11 cellular contexts compared by ENCODE assay signal in the genomic region with DNA sequence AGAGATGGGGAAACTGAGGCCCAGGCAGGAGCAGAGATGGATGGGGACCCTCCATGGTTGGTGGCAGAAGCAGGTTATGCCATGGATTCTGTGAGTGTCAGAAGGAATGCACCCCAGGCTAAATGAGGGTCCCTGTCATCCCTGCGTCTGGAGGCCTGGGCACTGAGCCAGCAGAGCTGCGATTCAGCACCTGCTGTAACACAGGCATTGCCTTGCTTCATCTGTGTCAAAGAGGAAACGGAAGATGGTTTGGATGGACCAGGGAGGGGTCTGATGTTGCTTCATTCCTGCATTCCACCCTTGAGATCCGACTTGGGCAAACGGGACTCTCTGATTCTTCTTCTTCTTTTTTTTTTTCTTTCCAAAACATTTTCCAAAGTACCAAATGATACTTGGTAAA. TPM values are rescaled to one million over a fixed set of nuclear protein-coding genes. Genes with fewer than 3 reads are reported as not detected.
DNase-seq lines count a peak whose midpoint lies in the region; ATAC-seq and TF ChIP-seq lines count a peak whose summit lies in the region.
"Had no signal": no experiment of that assay in that cellular context is flagged by ENCODE, and none has a peak within 500 bp of the region (broad histone marks: within the 10 kb centered on the region; RNA-seq: fewer than 3 reads in every experiment).

No MANE protein-coding gene starts in this region.

- H3K27ac Mint-ChIP-seq in stimulated activated effector memory CD8-positive, alpha-beta T cell treated with anti-CD3 and anti-CD28 coated beads, Interleukin-12 subunit alpha, Interleukin-12 subunit beta, amount 100 ng/mL, for 72 hours, result no peak overlapping the region
- H3K27ac Mint-ChIP-seq: activated T-helper 1 cell treated with anti-CD3 and anti-CD28 coated beads, Interleukin-12 subunit alpha, Interleukin-12 subunit beta, Interleukin-2, Interleukin-4 antibody, amounts not matched to agents 30 ng/mL and 10 ng/mL and 1 ng/mL, durations not matched to agents 14 hours and 24 hours and 36 hours; immature natural killer cell had no signal

- POLR2A ChIA-PET in PC-9 (lab: Charles Lee; ENCODE audit: unreplicated experiment), result no interaction called here

- intact Hi-C loops in Right ventricle myocardium inferior (cut with DNase I), result no loop called here
- intact Hi-C loops in PC-9 (cut with micrococcal nuclease; ENCODE audit: unreplicated experiment), result no loop called here
- intact Hi-C loops in Right ventricle myocardium superior (cut with DNase I), result no loop called here

- no peaks in the 10 kb centered on the region for H3K9me3 Mint-ChIP-seq in stimulated activated effector memory CD8-positive, alpha-beta T cell treated with anti-CD3 and anti-CD28 coated beads, Interleukin-12 subunit alpha, Interleukin-12 subunit beta, amount 100 ng/mL, for 72 hours
- H3K9me3 Mint-ChIP-seq: activated T-helper 1 cell treated with anti-CD3 and anti-CD28 coated beads, Interleukin-12 subunit alpha, Interleukin-12 subunit beta, Interleukin-2, Interleukin-4 antibody, amounts not matched to agents 30 ng/mL and 10 ng/mL and 1 ng/mL, durations not matched to agents 14 hours and 24 hours and 36 hours had no signal

- ATAC-seq in Right ventricle myocardium inferior, result peak; percentile 21
- ATAC-seq in Right ventricle myocardium superior (ENCODE audit: poor library complexity), result no peak
- no peak for ATAC-seq in stimulated activated effector memory CD8-positive, alpha-beta T cell treated with anti-CD3 and anti-CD28 coated beads, Interleukin-12 subunit alpha, Interleukin-12 subunit beta, amount 100 ng/mL, for 72 hours
- ATAC-seq in HG03521 (IDR thresholded peaks at IDR 0.05; ENCODE audit: unreplicated experiment), result no peak

- no peaks in the 10 kb centered on the region for H3K36me3 Mint-ChIP-seq in stimulated activated effector memory CD8-positive, alpha-beta T cell treated with anti-CD3 and anti-CD28 coated beads, Interleukin-12 subunit alpha, Interleukin-12 subunit beta, amount 100 ng/mL, for 72 hours

- CTCF ChIA-PET in PC-9 (lab: Charles Lee), result no interaction called here

- H3K27ac ChIP-seq in right atrium auricular region, result peak overlapping the region in 1 of 2 donors; percentile 11
- peak overlapping the region; percentile 35 for H3K27ac ChIP-seq in PC-9

- no peaks in the 10 kb centered on the region for H4K20me1 ChIP-seq in PC-9 (ENCODE audit: insufficient read depth)

- peaks cover 5% of the 10 kb centered on the region for H3K4me1 Mint-ChIP-seq in stimulated activated effector memory CD8-positive, alpha-beta T cell treated with anti-CD3 and anti-CD28 coated beads, Interleukin-12 subunit alpha, Interleukin-12 subunit beta, amount 100 ng/mL, for 72 hours
- H3K4me1 Mint-ChIP-seq: immature natural killer cell had no signal

- no peaks in the 10 kb centered on the region for H3K79me2 ChIP-seq in PC-9 (ENCODE audit: low read depth)

- DNase-seq in Right ventricle myocardium inferior (ENCODE audit: missing footprints) (peak; percentile 87), right atrium auricular region (ENCODE audit: low spot score) (no peak), PC-9 (peak; percentile 67 to 89), Right ventricle myocardium superior (peak; percentile 82), GOT3 (lab: John Stamatoyannopoulos, UW) (no peak)
- no peak for DNase-seq in stimulated activated effector memory CD8-positive, alpha-beta T cell treated with anti-CD3 and anti-CD28 coated beads, Interleukin-12 subunit alpha, Interleukin-12 subunit beta, amount 100 ng/mL, for 72 hours (ENCODE audit: low spot score in 2 of 2)
- no peak for DNase-seq in activated CD4-positive, alpha-beta T cell treated with anti-CD3 and anti-CD28 coated beads, Interleukin-2, amount 50 U/mL, for 1 hour
- DNase-seq: HCEC 1CT, immature natural killer cell had no signal

- H3K36me3 ChIP-seq in right atrium auricular region (no peaks in the 10 kb centered on the region), PC-9 (ENCODE audit: low read depth) (no peaks in the 10 kb centered on the region)

- no peaks in the 10 kb centered on the region for H3K27me3 ChIP-seq in right atrium auricular region
- no peaks in the 10 kb centered on the region for H3K27me3 ChIP-seq in PC-9 (ENCODE audit: insufficient read depth, low read depth)

- H3K9me3 ChIP-seq in right atrium auricular region (peaks cover 0 to 5% of the 10 kb centered on the region in 2 donors), PC-9 (ENCODE audit: insufficient read depth, low read depth) (no peaks in the 10 kb centered on the region)

- H3F3A ChIP-seq in PC-9 (ENCODE audit: insufficient read depth, low read depth), result peaks cover 40% of the 10 kb centered on the region; the same call in 1 of the 2 replicates

- H2AFZ ChIP-seq in PC-9, result no peak overlapping the region

- H3K4me1 ChIP-seq in right atrium auricular region, result no peaks in the 10 kb centered on the region
- H3K4me1 ChIP-seq in PC-9 (replicated peaks; ENCODE audit: insufficient read depth), result peaks cover 41% of the 10 kb centered on the region

- BruUV-seq in PC-9 (replicated peaks; lab: Mats Ljungman, UMichigan), result no TSS peak

- TF ChIP-seq CTCF in right atrium auricular region (IDR thresholded peaks at IDR 0.05), result no peak
- no peak for TF ChIP-seq CTCF in PC-9 (conservative IDR thresholded peaks at IDR 0.05)

- H3K9me2 ChIP-seq in PC-9 (ENCODE audit: insufficient read depth), result no peaks in the 10 kb centered on the region

- H3K4me3 Mint-ChIP-seq in stimulated activated effector memory CD8-positive, alpha-beta T cell treated with anti-CD3 and anti-CD28 coated beads, Interleukin-12 subunit alpha, Interleukin-12 subunit beta, amount 100 ng/mL, for 72 hours, result no peak overlapping the region
- H3K4me3 Mint-ChIP-seq: activated T-helper 1 cell treated with anti-CD3 and anti-CD28 coated beads, Interleukin-12 subunit alpha, Interleukin-12 subunit beta, Interleukin-2, Interleukin-4 antibody, amounts not matched to agents 30 ng/mL and 10 ng/mL and 1 ng/mL, durations not matched to agents 14 hours and 24 hours and 36 hours; immature natural killer cell had no signal

- peak overlapping the region; percentile 52 for H3K4me2 ChIP-seq in PC-9

- H3K4me3 ChIP-seq in right atrium auricular region, result peak overlapping the region in 1 of 2 donors; percentile 33
- H3K4me3 ChIP-seq in PC-9, result no peak overlapping the region

RNA-seq across cellular contexts. Expression of a gene that starts 1.2 kb away (rescaled TPM):
- total RNA-seq in Right ventricle myocardium inferior (5.0 TPM), right atrium auricular region (10 to 100 TPM in 1 of 2 donors, 1 to 10 TPM in 1; 4.6 to 14.3 TPM), PC-9 (2021) (8.5 and 10.8 TPM in 2 replicates), Right ventricle myocardium superior (3.4 TPM)

RNA-seq across cellular contexts. Expression of a gene that starts 21.2 kb away (rescaled TPM):
- total RNA-seq in Right ventricle myocardium inferior (0.95 TPM), right atrium auricular region (1 to 10 TPM; 1.1 to 3.3 TPM), PC-9 (2021) (not detected in 2 replicates), Right ventricle myocardium superior (0.78 TPM)
- total RNA-seq: activated T-helper 1 cell treated with anti-CD3 and anti-CD28 coated beads, Interleukin-12 subunit alpha, Interleukin-12 subunit beta, Interleukin-2, Interleukin-4 antibody, amounts not matched to agents 30 ng/mL and 10 ng/mL and 1 ng/mL, durations not matched to agents 14 hours and 24 hours and 36 hours had no signal

RNA-seq across cellular contexts. Expression of a gene that starts 36.1 kb away (rescaled TPM):
- 11.2 TPM for total RNA-seq in Right ventricle myocardium inferior
- 1 to 10 TPM; 1.9 to 7.0 TPM for total RNA-seq in right atrium auricular region
- total RNA-seq in PC-9 (2021), result 13.5 and 21.3 TPM in 2 replicates
- 10.4 TPM for total RNA-seq in Right ventricle myocardium superior

RNA-seq across cellular contexts. Expression of a gene that starts 38.3 kb away (rescaled TPM):
- total RNA-seq in Right ventricle myocardium inferior (8.0 TPM), right atrium auricular region (1 to 10 TPM; 5.1 to 8.2 TPM), PC-9 (2021) (23.0 TPM in 2 replicates), Right ventricle myocardium superior (6.4 TPM)

RNA-seq across cellular contexts. Expression of a gene that starts 54.5 kb away (rescaled TPM):
- total RNA-seq in Right ventricle myocardium inferior (21.2 TPM), right atrium auricular region (10 to 100 TPM in 1 of 2 donors, 1 to 10 TPM in 1; 9.2 to 11.9 TPM), PC-9 (2021) (34.7 and 37.0 TPM in 2 replicates), Right ventricle myocardium superior (16.3 TPM)

Comparison
In these comparisons a context has a peak if more than half of its experiments do, and no peak if none do; other contexts are left out.
1. DNase-seq: peak in Right ventricle myocardium inferior (single experiment), PC-9 (2 of 2) and Right ventricle myocardium superior (single experiment); none in right atrium auricular region (single experiment), stimulated activated effector memory CD8-positive, alpha-beta T cell treated with anti-CD3 and anti-CD28 coated beads, Interleukin-12 subunit alpha, Interleukin-12 subunit beta, amount 100 ng/mL, for 72 hours (0 of 2), activated CD4-positive, alpha-beta T cell treated with anti-CD3 and anti-CD28 coated beads, Interleukin-2, amount 50 U/mL, for 1 hour (single experiment) and GOT3 (single experiment).